8 cellular contexts compared by ENCODE assay signal in genomic region chr3:13016726-13017255, GRCh38. TPM values are rescaled to one million over a fixed set of nuclear protein-coding genes. Genes with fewer than 3 reads are reported as not detected.
DNase-seq lines count a peak whose midpoint lies in the region; ATAC-seq and TF ChIP-seq lines count a peak whose summit lies in the region.
"Had no signal": no experiment of that assay in that cellular context is flagged by ENCODE, and none has a peak within 500 bp of the region (broad histone marks: within the 10 kb centered on the region; RNA-seq: fewer than 3 reads in every experiment).

No MANE protein-coding gene starts in this region.

- H3K4me1 Mint-ChIP-seq in endodermal cell: peaks cover 15% of the 10 kb centered on the region

- peaks cover 78% of the 10 kb centered on the region for H3K4me1 ChIP-seq in OCI-LY3 (ENCODE audit: low read length)
- peaks cover 10% of the 10 kb centered on the region for H3K4me1 ChIP-seq in endodermal cell (ENCODE audit: control insufficient read depth, insufficient read depth, low read length)
- peaks cover 68 to 91% (median 85%) of the 10 kb centered on the region in 6 donors for H3K4me1 ChIP-seq in spleen

- 88% methylated on average over 9 of the region's 9 CpGs for WGBS in endodermal cell (ENCODE audit: insufficient coverage in 1 of 2, insufficient read length in 1 of 2), 2 experiments
- WGBS in spleen, 5 donors: 57 to 69% (median 59%) methylated on average over 9 of the region's 9 CpGs

- H3K9ac ChIP-seq in OCI-LY3 (ENCODE audit: low read length): peak overlapping the region; percentile 96
- H3K9ac ChIP-seq in endodermal cell (ENCODE audit: extremely low read depth, low read length, poor library complexity, severe bottlenecking): no peak overlapping the region

- H3K36me3 ChIP-seq in OCI-LY3 (replicated peaks; ENCODE audit: low read depth, low read length) (peaks cover 43% of the 10 kb centered on the region), endodermal cell (ENCODE audit: control insufficient read depth, insufficient read depth, low read length) (no peaks in the 10 kb centered on the region), spleen (peaks cover 0 to 4% (median 0%) of the 10 kb centered on the region in 6 donors)

- DNase-seq in GM12864 (ENCODE audit: low read depth) (no peak), endodermal cell (no peak), spleen (peak; percentile 56), GM10266 (ENCODE audit: extremely low spot score) (no peak)
- DNase-seq: NCI-H1694 treated with DMSO at 0.1 percent for 48 hours had no signal

- intact Hi-C loops in spleen (cut with DNase I; ENCODE audit: low total_unique reads): no loop called here

- H4K20me1 ChIP-seq in OCI-LY3 (ENCODE audit: insufficient read depth, low read length): peaks cover 45% of the 10 kb centered on the region; the same call in 1 of the 2 replicates

- peaks cover 2% of the 10 kb centered on the region for H3K27me3 Mint-ChIP-seq in endodermal cell (ENCODE audit: insufficient read depth)

- no peak overlapping the region for H3K4me3 Mint-ChIP-seq in endodermal cell

- H3K9me3 Mint-ChIP-seq in endodermal cell: no peaks in the 10 kb centered on the region

- H3K27ac ChIP-seq in OCI-LY3 (ENCODE audit: low read length) (peak overlapping the region; percentile 91), endodermal cell (ENCODE audit: low read depth, low read length) (peak overlapping the region; percentile 91), spleen (peak overlapping the region; percentile 83 to 99 (median 97))

- H3K27ac Mint-ChIP-seq in endodermal cell: no peak overlapping the region

- H3K36me3 Mint-ChIP-seq in endodermal cell (ENCODE audit: low read depth): no peaks in the 10 kb centered on the region

- H3K27me3 ChIP-seq in OCI-LY3 (ENCODE audit: low read depth, low read length): no peaks in the 10 kb centered on the region
- no peaks in the 10 kb centered on the region for H3K27me3 ChIP-seq in endodermal cell (ENCODE audit: control insufficient read depth, insufficient read depth, low read length, poor library complexity, severe bottlenecking)
- no peaks in the 10 kb centered on the region for H3K27me3 ChIP-seq in spleen (replicated peaks in 1 of 7)

- H3K79me2 ChIP-seq in OCI-LY3 (ENCODE audit: low read length): peaks cover 99% of the 10 kb centered on the region

- no peak for TF ChIP-seq POLR2A in spleen (IDR thresholded peaks at IDR 0.05)

- ATAC-seq in GM18498 (IDR thresholded peaks at IDR 0.05; ENCODE audit: unreplicated experiment) (no peak), GM19395 (IDR thresholded peaks at IDR 0.05; ENCODE audit: unreplicated experiment) (no peak)

- no peak overlapping the region for H2AFZ ChIP-seq in OCI-LY3 (ENCODE audit: low read depth, low read length)

- H3K4me2 ChIP-seq in OCI-LY3 (ENCODE audit: low read length): peak overlapping the region; percentile 97

- H3K9me3 ChIP-seq in OCI-LY3 (ENCODE audit: insufficient read depth, low read length) (no peaks in the 10 kb centered on the region), endodermal cell (ENCODE audit: control insufficient read depth, low read length) (no peaks in the 10 kb centered on the region), spleen (no peaks in the 10 kb centered on the region)

- no peak for TF ChIP-seq CTCF in GM12864 (IDR thresholded peaks at IDR 0.05; ENCODE audit: low read depth, low read length, missing control alignments)
- no peak for TF ChIP-seq CTCF in OCI-LY3 (IDR thresholded peaks at IDR 0.05; ENCODE audit: low read depth, low read length)
- no peak for TF ChIP-seq CTCF in endodermal cell (conservative IDR thresholded peaks at IDR 0.05)
- no peak for TF ChIP-seq CTCF in spleen (IDR thresholded peaks at IDR 0.05 in 8 of 11, conservative IDR thresholded peaks at IDR 0.05 in 3 of 11)
- no peak for TF ChIP-seq CTCF in GM10266 (IDR thresholded peaks at IDR 0.05; ENCODE audit: control insufficient read depth, insufficient read depth, low read depth, missing control alignments)

- H3K4me3 ChIP-seq in GM12864 (ENCODE audit: low read depth, low read length) (peak overlapping the region; percentile 54), OCI-LY3 (ENCODE audit: low read length) (peak overlapping the region; percentile 85), endodermal cell (ENCODE audit: low read length) (no peak overlapping the region), spleen (peak overlapping the region in 5 of 8 donors; percentile 28 to 69 (median 38))

RNA-seq across cellular contexts. Expression of gene IQSEC1, which starts 56.4 kb away (rescaled TPM):
- total RNA-seq in endodermal cell: 10 to 100 TPM; 22.7 to 24.5 TPM
- 39.0 TPM for polyA plus RNA-seq in endodermal cell (2013, experiment 1 of 2)
- polyA plus RNA-seq in endodermal cell (2013, experiment 2 of 2): 38.9 TPM
- total RNA-seq in spleen: 100 to 1,000 TPM; 107 to 170 (median 123) TPM
- polyA plus RNA-seq in spleen: 10 to 100 TPM; 23.0 to 39.1 (median 38.7) TPM

Comparison
In these comparisons a context has a peak if more than half of its experiments do, and no peak if none do; other contexts are left out.
1. RNA of gene IQSEC1, which starts 56.4 kb away (total RNA-seq): 107 to 170 TPM in spleen; 22.7 to 24.5 TPM in endodermal cell; every median in the first group is over 4 times any median in the second.
2. Peak in every context shown above with its lines, with median percentiles within 50 percentile points of each other: H3K27ac ChIP-seq.